1 cellular context compared by ENCODE assay signal in the genomic region with DNA sequence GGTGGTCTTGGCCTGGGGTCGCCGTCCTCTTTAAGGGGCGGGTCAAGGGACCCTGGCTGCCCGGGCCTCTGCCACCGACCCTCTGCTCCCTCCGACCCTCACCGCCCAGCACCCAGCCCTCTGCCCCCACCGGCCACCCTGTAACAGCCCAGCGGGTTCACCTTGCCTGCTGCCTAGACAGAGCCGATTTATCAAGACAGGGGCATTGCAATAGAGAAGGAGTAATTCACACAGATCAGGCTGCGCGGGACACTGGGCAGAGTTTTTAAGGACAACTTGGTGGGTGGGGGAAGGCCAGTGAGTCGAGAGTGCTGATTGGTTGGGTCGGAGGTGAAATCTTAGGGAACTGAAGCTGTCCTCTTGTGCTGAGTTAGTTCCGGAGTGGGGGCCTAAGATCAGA.
TF ChIP-seq lines count a peak whose summit lies in the region.

No MANE protein-coding gene starts in this region.

TF ChIP-seq in GM12878, 131 proteins besides CTCF, POLR2A, EP300 and RAD21:
- no peak for TF ChIP-seq ATF7 (IDR thresholded peaks at IDR 0.05; ENCODE audit: low read depth)
- no peak for TF ChIP-seq PRDM15 (CRISPR knock-in tag; IDR thresholded peaks at IDR 0.05)
- TF ChIP-seq ZNF384 (IDR thresholded peaks at IDR 0.05; ENCODE audit: borderline replicate concordance, low read depth, low read length) = no peak
- TF ChIP-seq, protein P1, sequence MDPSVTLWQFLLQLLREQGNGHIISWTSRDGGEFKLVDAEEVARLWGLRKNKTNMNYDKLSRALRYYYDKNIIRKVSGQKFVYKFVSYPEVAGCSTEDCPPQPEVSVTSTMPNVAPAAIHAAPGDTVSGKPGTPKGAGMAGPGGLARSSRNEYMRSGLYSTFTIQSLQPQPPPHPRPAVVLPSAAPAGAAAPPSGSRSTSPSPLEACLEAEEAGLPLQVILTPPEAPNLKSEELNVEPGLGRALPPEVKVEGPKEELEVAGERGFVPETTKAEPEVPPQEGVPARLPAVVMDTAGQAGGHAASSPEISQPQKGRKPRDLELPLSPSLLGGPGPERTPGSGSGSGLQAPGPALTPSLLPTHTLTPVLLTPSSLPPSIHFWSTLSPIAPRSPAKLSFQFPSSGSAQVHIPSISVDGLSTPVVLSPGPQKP (IDR thresholded peaks at IDR 0.05; ENCODE audit: low read depth, low read length) = no peak
- TF ChIP-seq BRCA1 (IDR thresholded peaks at IDR 0.05; ENCODE audit: low read depth, low read length) = no peak
- no peak for TF ChIP-seq PML (IDR thresholded peaks at IDR 0.05; ENCODE audit: low read length)
- TF ChIP-seq, protein P2, sequence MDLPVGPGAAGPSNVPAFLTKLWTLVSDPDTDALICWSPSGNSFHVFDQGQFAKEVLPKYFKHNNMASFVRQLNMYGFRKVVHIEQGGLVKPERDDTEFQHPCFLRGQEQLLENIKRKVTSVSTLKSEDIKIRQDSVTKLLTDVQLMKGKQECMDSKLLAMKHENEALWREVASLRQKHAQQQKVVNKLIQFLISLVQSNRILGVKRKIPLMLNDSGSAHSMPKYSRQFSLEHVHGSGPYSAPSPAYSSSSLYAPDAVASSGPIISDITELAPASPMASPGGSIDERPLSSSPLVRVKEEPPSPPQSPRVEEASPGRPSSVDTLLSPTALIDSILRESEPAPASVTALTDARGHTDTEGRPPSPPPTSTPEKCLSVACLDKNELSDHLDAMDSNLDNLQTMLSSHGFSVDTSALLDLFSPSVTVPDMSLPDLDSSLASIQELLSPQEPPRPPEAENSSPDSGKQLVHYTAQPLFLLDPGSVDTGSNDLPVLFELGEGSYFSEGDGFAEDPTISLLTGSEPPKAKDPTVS (IDR thresholded peaks at IDR 0.05; ENCODE audit: low read depth, low read length) = no peak
TF ChIP-seq in GM12878: peak in this region for 0.
